Comparison of ENCODE assay signal across 16 cellular contexts in genomic region chr6:80696268-80696667, GRCh38.
A peak's percentile ranks its signal among the peaks of the same experiment; 100 is the strongest.
DNase-seq lines count a peak whose midpoint lies in the region; ATAC-seq and TF ChIP-seq lines count a peak whose summit lies in the region.
"Had no signal": no experiment of that assay in that cellular context is flagged by ENCODE, and none has a peak within 500 bp of the region (broad histone marks: within the 10 kb centered on the region; RNA-seq: fewer than 3 reads in every experiment).

No MANE protein-coding gene starts in this region.

- no peak overlapping the region for H3K18ac ChIP-seq in neuronal stem cell (ENCODE audit: low read length)

- H3K9me3 ChIP-seq in neuronal stem cell (replicated peaks in 1 of 2; ENCODE audit: control insufficient read depth in 2 of 2, insufficient read depth in 1 of 2, low read depth in 1 of 2, low read length in 2 of 2) (peaks cover 2 to 12% of the 10 kb centered on the region in 2 donors), BE2C (no peaks in the 10 kb centered on the region)
- H3K9me3 ChIP-seq: BLaER1 treated with 17β-estradiol and CSF1 and Interleukin-3, amounts not matched to agents 10 nM and 100 nM had no signal

- H3K4ac ChIP-seq in neuronal stem cell (ENCODE audit: low read length), result no peak overlapping the region

- H2BK15ac ChIP-seq in neuronal stem cell (ENCODE audit: low read length), result no peak overlapping the region

- no peak overlapping the region for H3K14ac ChIP-seq in neuronal stem cell (ENCODE audit: low read length)

- no peak overlapping the region for H2BK12ac ChIP-seq in neuronal stem cell (ENCODE audit: low read length)

- H3K27me3 ChIP-seq in neuronal stem cell (ENCODE audit: control insufficient read depth in 3 of 3, insufficient read depth in 3 of 3, low read depth in 1 of 3, low read length in 3 of 3) (no peaks in the 10 kb centered on the region), BE2C (no peaks in the 10 kb centered on the region)
- H3K27me3 ChIP-seq: BLaER1 treated with 17β-estradiol and CSF1 and Interleukin-3, amounts not matched to agents 10 nM and 100 nM had no signal

- no peak overlapping the region for H3K9ac ChIP-seq in neuronal stem cell (ENCODE audit: low read depth, low read length, poor library complexity)
- H3K9ac ChIP-seq: BLaER1 treated with 17β-estradiol and CSF1 and Interleukin-3, amounts not matched to agents 10 nM and 100 nM; GM23248 had no signal

- H3K4me1 ChIP-seq in neuronal stem cell (ENCODE audit: control insufficient read depth in 2 of 2, insufficient read depth in 1 of 2, low read depth in 1 of 2, low read length in 2 of 2) (no peaks in the 10 kb centered on the region), BE2C (no peaks in the 10 kb centered on the region)
- H3K4me1 ChIP-seq: BLaER1 treated with 17β-estradiol and CSF1 and Interleukin-3, amounts not matched to agents 10 nM and 100 nM had no signal

- H3K4me3 ChIP-seq in fibroblast of villous mesenchyme (ENCODE audit: low read depth, low read length) (no peak overlapping the region), neuronal stem cell (ENCODE audit: low read length in 2 of 2) (no peak overlapping the region), BE2C (ENCODE audit: low read depth, low read length) (no peak overlapping the region)
- H3K4me3 ChIP-seq: BLaER1 treated with 17β-estradiol and CSF1 and Interleukin-3, amounts not matched to agents 10 nM and 100 nM; GM23248 had no signal

- no peak overlapping the region for H2BK120ac ChIP-seq in neuronal stem cell (ENCODE audit: low read depth, low read length)

- H3K36me3 ChIP-seq in neuronal stem cell (replicated peaks in 1 of 2; ENCODE audit: control insufficient read depth in 2 of 2, insufficient read depth in 2 of 2, low read length in 2 of 2), result no peaks in the 10 kb centered on the region
- H3K36me3 ChIP-seq in BE2C, result no peaks in the 10 kb centered on the region
- H3K36me3 ChIP-seq: BLaER1 treated with 17β-estradiol and CSF1 and Interleukin-3, amounts not matched to agents 10 nM and 100 nM had no signal

- no peak for TF ChIP-seq CTCF in fibroblast of villous mesenchyme (IDR thresholded peaks at IDR 0.05; ENCODE audit: insufficient read depth, low read depth, low read length)
- TF ChIP-seq CTCF in BE2C (IDR thresholded peaks at IDR 0.05; ENCODE audit: low read depth, low read length), result no peak

- H3K79me1 ChIP-seq in neuronal stem cell (ENCODE audit: low read depth, low read length), result no peaks in the 10 kb centered on the region

- H4K8ac ChIP-seq in neuronal stem cell (ENCODE audit: low read depth, low read length), result no peak overlapping the region

- no peak overlapping the region for H4K91ac ChIP-seq in neuronal stem cell (ENCODE audit: low read depth, low read length, poor library complexity)

- no peak overlapping the region for H3K4me2 ChIP-seq in neuronal stem cell (ENCODE audit: insufficient read depth, low read length, poor library complexity, severe bottlenecking)
- H3K4me2 ChIP-seq: BLaER1 treated with 17β-estradiol and CSF1 and Interleukin-3, amounts not matched to agents 10 nM and 100 nM had no signal

- no peak overlapping the region for H2AK5ac ChIP-seq in neuronal stem cell (ENCODE audit: low read depth, low read length)

- ATAC-seq in GM19023 (IDR thresholded peaks at IDR 0.05; ENCODE audit: unreplicated experiment), result no peak
- ATAC-seq: HCT116 had no signal

- DNase-seq in DMS53 (lab: John Stamatoyannopoulos, UW), result peak; percentile 1
- DNase-seq in DMS53 treated with DMSO at 0.1 percent for 48 hours (lab: John Stamatoyannopoulos, UW; ENCODE audit: unreplicated experiment), result no peak
- peak; percentile 5 for DNase-seq in fibroblast of villous mesenchyme (ENCODE audit: low read depth)
- DNase-seq in neuronal stem cell (ENCODE audit: low spot score), result no peak
- no peak for DNase-seq in BE2C
- DNase-seq in HCEC 1CT, result no peak
- DNase-seq: CD4-positive, alpha-beta T cell; CD8-positive, alpha-beta memory T cell; DMS 273 treated with DMSO at 0.1 percent for 48 hours; DND-41; GM23248; H7 had no signal

- H2AFZ ChIP-seq in neuronal stem cell (ENCODE audit: low read length), result peak overlapping the region; percentile 17
- H2AFZ ChIP-seq: GM23248 had no signal

- H3K23ac ChIP-seq in neuronal stem cell (ENCODE audit: low read depth, low read length, poor library complexity), result no peak overlapping the region

- no peak overlapping the region for H3K27ac ChIP-seq in neuronal stem cell (replicated peaks; ENCODE audit: low read length)
- H3K27ac ChIP-seq: 22Rv1; BLaER1 treated with 17β-estradiol and CSF1 and Interleukin-3, amounts not matched to agents 10 nM and 100 nM; GM23248 had no signal

- no peak overlapping the region for H2BK5ac ChIP-seq in neuronal stem cell (ENCODE audit: low read length)

Comparison
In these comparisons a context has a peak if more than half of its experiments do, and no peak if none do; other contexts are left out.
1. DNase-seq: peak in DMS53 (single experiment) and fibroblast of villous mesenchyme (single experiment); none in DMS53 treated with DMSO at 0.1 percent for 48 hours (single experiment), neuronal stem cell (single experiment), BE2C (single experiment) and HCEC 1CT (single experiment).